In the genomic region with DNA sequence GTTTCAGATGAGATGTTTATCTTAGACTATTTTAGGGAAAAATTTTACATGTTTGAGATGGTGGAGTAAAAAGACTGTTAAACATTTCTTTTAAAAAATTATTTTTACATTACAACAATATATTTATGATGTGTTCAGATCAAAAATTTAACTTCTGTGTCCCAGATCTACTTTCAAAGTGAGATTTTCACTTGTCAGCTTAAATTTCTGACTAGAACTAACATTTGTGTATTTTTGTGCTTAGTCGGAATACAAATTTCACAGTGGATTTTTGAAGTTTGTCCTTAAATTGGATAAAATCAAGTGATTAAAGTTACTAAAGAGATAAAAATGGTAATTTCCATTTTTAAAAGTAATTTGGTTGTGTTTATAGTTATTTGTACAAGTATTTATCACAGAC, we compare ENCODE assay signal across 2 cellular contexts.
TF ChIP-seq lines count a peak whose summit lies in the region.

No MANE protein-coding gene starts in this region.

TF ChIP-seq in A549, 52 proteins besides CTCF, POLR2A, EP300 and RAD21 (continued from another document):
- TF ChIP-seq JUN (IDR thresholded peaks at IDR 0.05): no peak
- TF ChIP-seq BCL3 (IDR thresholded peaks at IDR 0.05): no peak
- no peak for TF ChIP-seq BHLHE40 (IDR thresholded peaks at IDR 0.05; ENCODE audit: low read depth, low read length)

TF ChIP-seq in endothelial cell of umbilical vein, 7 proteins besides CTCF, POLR2A, EP300 and RAD21 (continued from another document):
- TF ChIP-seq POLR2AphosphoS5 (IDR thresholded peaks at IDR 0.05; ENCODE audit: insufficient read depth, low read depth, low read length) (no peak), GATA2 (IDR thresholded peaks at IDR 0.05; ENCODE audit: insufficient read depth, insufficient read length, low read depth, low read length) (no peak), FOS (IDR thresholded peaks at IDR 0.05; ENCODE audit: borderline replicate concordance, insufficient read depth, low read length) (no peak), JUN (IDR thresholded peaks at IDR 0.05; ENCODE audit: borderline replicate concordance, insufficient read depth, insufficient read length, low read depth) (no peak)
